ENCODE assay signal across 19 cellular contexts in the genomic region with DNA sequence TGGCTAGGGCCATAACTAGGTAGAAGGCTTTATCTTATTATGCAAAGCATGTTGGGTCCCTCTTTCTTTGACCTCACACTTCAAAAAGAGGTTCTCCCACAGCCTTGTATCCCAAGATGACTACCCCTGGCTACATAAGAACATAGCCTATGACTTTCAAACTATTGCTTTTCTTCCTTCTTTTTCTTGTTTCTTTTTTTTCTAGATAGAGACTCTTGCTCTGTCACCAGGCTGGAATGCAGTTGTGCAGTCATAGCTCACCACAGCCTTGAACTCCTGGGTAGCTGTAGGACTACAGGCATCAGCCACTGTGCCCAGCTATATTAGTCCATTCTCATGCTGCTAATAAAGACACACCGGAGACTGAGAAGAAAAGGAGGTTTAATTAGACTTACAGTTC. TPM values are rescaled to one million over a fixed set of nuclear protein-coding genes. Genes with fewer than 3 reads are reported as not detected.
DNase-seq lines count a peak whose midpoint lies in the region; ATAC-seq and TF ChIP-seq lines count a peak whose summit lies in the region.
"Had no signal": no experiment of that assay in that cellular context is flagged by ENCODE, and none has a peak within 500 bp of the region (broad histone marks: within the 10 kb centered on the region; RNA-seq: fewer than 3 reads in every experiment).

No MANE protein-coding gene starts in this region.

- H3K9me3 ChIP-seq in MG63, result no peaks in the 10 kb centered on the region; the same call in 1 of the 2 replicates
- H3K9me3 ChIP-seq in tibial nerve, result peaks cover 0 to 10% (median 0%) of the 10 kb centered on the region in 4 donors
- H3K9me3 ChIP-seq: suprapubic skin had no signal

- TF ChIP-seq POLR2A in GM18505 (IDR thresholded peaks at IDR 0.05; ENCODE audit: borderline replicate concordance, extremely low read depth, insufficient read depth, insufficient read length) (no peak), tibial nerve (IDR thresholded peaks at IDR 0.05) (no peak)

- no peaks in the 10 kb centered on the region for H3K4me1 ChIP-seq in tibial nerve
- H3K4me1 ChIP-seq: suprapubic skin had no signal

- H3K27me3 ChIP-seq in MG63 (no peaks in the 10 kb centered on the region), tibial nerve (no peaks in the 10 kb centered on the region)
- H3K27me3 ChIP-seq: BLaER1, suprapubic skin had no signal

- TF ChIP-seq CTCF in tibial nerve (IDR thresholded peaks at IDR 0.05), result no peak

- DNase-seq in AG20443 (ENCODE audit: low spot score) (peak; percentile 62), MG63 (peak; percentile 42), dedifferentiated amniotic fluid mesenchymal stem cell (ENCODE audit: extremely low spot score) (peak; percentile 75), myocyte (ENCODE audit: low read depth) (peak; percentile 76), HuH-7 (ENCODE audit: low spot score) (no peak), DMS153 (lab: John Stamatoyannopoulos, UW) (no peak), tibial nerve (ENCODE audit: low spot score in 2 of 2) (no peak)
- DNase-seq: activated CD8-positive, alpha-beta memory T cell treated with anti-CD3 and anti-CD28 coated beads, Interleukin-2, amount 10 ng/mL, durations not matched to agents 7 days and 5 days; activated naive CD4-positive, alpha-beta T cell treated with Interleukin-2 at 50 U/mL for 16 hours; foreskin melanocyte; KBM-7; mesendoderm; NCI-H187; NCI-H524; WERI-Rb-1 had no signal

- no peak for ATAC-seq in GM18505 (IDR thresholded peaks at IDR 0.05; ENCODE audit: unreplicated experiment)
- ATAC-seq: activated CD8-positive, alpha-beta memory T cell treated with anti-CD3 and anti-CD28 coated beads, Interleukin-2, amount 10 ng/mL, durations not matched to agents 7 days and 5 days; Panc1 had no signal

- WGBS in tibial nerve, 2 donors, result 100% methylated on average over 1 of the region's 1 CpG

- TF ChIP-seq EP300 in tibial nerve (IDR thresholded peaks at IDR 0.05), result no peak

- H3K4me3 ChIP-seq in MG63 (no peak overlapping the region), tibial nerve (no peak overlapping the region)
- H3K4me3 ChIP-seq: BLaER1, suprapubic skin had no signal

- H3K36me3 ChIP-seq in MG63, result no peaks in the 10 kb centered on the region
- H3K36me3 ChIP-seq in tibial nerve, result no peaks in the 10 kb centered on the region
- H3K36me3 ChIP-seq: BLaER1, suprapubic skin, WERI-Rb-1 had no signal

- H3K27ac ChIP-seq in tibial nerve, result no peak overlapping the region
- H3K27ac ChIP-seq: BLaER1, suprapubic skin, WERI-Rb-1 had no signal

RNA-seq across cellular contexts. Expression of gene DIPK2A, which starts 47.2 kb away (rescaled TPM):
- 14.0 and 24.4 TPM in 2 replicates for total RNA-seq in MG63 (2014; rRNA removed; shearing (Covaris generic); ENCODE audit: low replicate concordance)
- total RNA-seq in myocyte (40.2 and 45.0 TPM in 2 replicates), tibial nerve (10 to 100 TPM; 24.7 to 42.2 (median 34.2) TPM)
- 20.9 TPM for polyA plus RNA-seq in myocyte (2012)

Comparison
In these comparisons a context has a peak if more than half of its experiments do, and no peak if none do; other contexts are left out.
1. DNase-seq: peak in AG20443 (single experiment), MG63 (single experiment), dedifferentiated amniotic fluid mesenchymal stem cell (single experiment) and myocyte (single experiment); none in HuH-7 (single experiment), DMS153 (single experiment) and tibial nerve (0 of 2).